In genomic region chr5:103427326-103427725, GRCh38 we compare ENCODE assay signal across 17 cellular contexts.
"Had no signal": no experiment of that assay in that cellular context is flagged by ENCODE, and none has a peak within 500 bp of the region (broad histone marks: within the 10 kb centered on the region; RNA-seq: fewer than 3 reads in every experiment).

No MANE protein-coding gene starts in this region.

- H3K9me3 Mint-ChIP-seq: naive thymus-derived CD4-positive, alpha-beta T cell; nephron progenitor cell had no signal

- ATAC-seq: foreskin keratinocyte; left lung; naive thymus-derived CD4-positive, alpha-beta T cell; sciatic nerve had no signal

- H3K36me3 ChIP-seq: colonic mucosa, esophagus squamous epithelium, left lung, pancreas, prostate gland, stomach, thoracic aorta, transverse colon had no signal

- H3K4me1 Mint-ChIP-seq: immature natural killer cell; naive thymus-derived CD4-positive, alpha-beta T cell had no signal

- H3K4me1 ChIP-seq: colonic mucosa, esophagus squamous epithelium, foreskin keratinocyte, left lung, pancreas, prostate gland, stomach, transverse colon had no signal

- H3K27ac Mint-ChIP-seq: immature natural killer cell; naive thymus-derived CD4-positive, alpha-beta T cell; nephron progenitor cell had no signal

- DNase-seq: colonic mucosa; dermis blood vessel endothelial cell; esophagus squamous epithelium; foreskin keratinocyte; immature natural killer cell; left lung; naive thymus-derived CD4-positive, alpha-beta T cell; nephron progenitor cell; pancreas; stimulated activated naive CD4-positive, alpha-beta T cell; stomach; substantia nigra; transverse colon had no signal

- H3K27me3 ChIP-seq: colonic mucosa, esophagus squamous epithelium, foreskin keratinocyte, left lung, pancreas, stomach, transverse colon had no signal

- H3K4me3 Mint-ChIP-seq: immature natural killer cell; naive thymus-derived CD4-positive, alpha-beta T cell; nephron progenitor cell had no signal

- H3K27ac ChIP-seq: colonic mucosa, esophagus squamous epithelium, foreskin keratinocyte, left lung, prostate gland, skin epidermis, stomach, thoracic aorta, transverse colon had no signal

- H3K9me3 ChIP-seq: colonic mucosa, esophagus squamous epithelium, left lung, pancreas, prostate gland, stomach, thoracic aorta, transverse colon had no signal

- H3K36me3 Mint-ChIP-seq: immature natural killer cell; naive thymus-derived CD4-positive, alpha-beta T cell had no signal

- H3K4me3 ChIP-seq: colonic mucosa, esophagus squamous epithelium, left lung, pancreas, prostate gland, skin epidermis, stomach, thoracic aorta, transverse colon had no signal
